Comparison of ENCODE assay signal across 13 cellular contexts in the genomic region with DNA sequence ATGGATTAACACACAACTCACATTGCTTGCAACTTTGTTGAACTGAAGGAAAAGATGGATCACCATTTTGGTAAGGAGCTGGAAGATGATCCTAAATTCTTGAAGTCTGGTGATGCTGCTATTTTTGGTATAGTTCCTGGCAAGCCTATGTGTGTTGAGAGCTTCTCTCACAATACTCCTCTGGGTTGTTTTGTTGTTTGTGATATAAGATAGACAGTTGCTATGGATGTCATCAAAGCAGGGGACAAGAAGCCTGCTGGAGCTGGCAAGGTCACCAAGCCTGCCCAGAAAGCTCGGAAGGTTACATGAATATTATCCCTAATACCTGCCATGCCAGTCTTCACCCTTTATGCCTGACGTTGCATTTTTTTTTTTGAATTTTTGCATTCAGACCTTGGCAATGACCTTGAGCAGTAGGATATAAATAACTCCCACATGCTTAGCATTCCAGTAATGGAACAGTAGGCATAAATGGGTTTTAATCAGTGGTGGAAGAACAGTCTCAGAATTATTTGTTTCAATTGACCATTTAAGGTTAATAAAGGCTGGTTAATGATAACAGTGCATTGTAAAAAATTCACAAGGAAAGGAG.
A peak's percentile ranks its signal among the peaks of the same experiment; 100 is the strongest.
DNase-seq lines count a peak whose midpoint lies in the region; ATAC-seq and TF ChIP-seq lines count a peak whose summit lies in the region.
"Had no signal": no experiment of that assay in that cellular context is flagged by ENCODE, and none has a peak within 500 bp of the region (broad histone marks: within the 10 kb centered on the region; RNA-seq: fewer than 3 reads in every experiment).

No MANE protein-coding gene starts in this region.

- no peak overlapping the region for H3K23ac ChIP-seq in IMR-90 (ENCODE audit: low read depth, low read length)

- H2BK5ac ChIP-seq in IMR-90 (ENCODE audit: low read depth, low read length, poor library complexity, severe bottlenecking): no peak overlapping the region

- ATAC-seq in left ventricle myocardium superior (peak; percentile 19), IMR-90 (ENCODE audit: low read depth) (no peak), body of pancreas (peak; percentile 45)

- H3K14ac ChIP-seq in IMR-90 (replicated peaks; ENCODE audit: low read depth, low read length): no peak overlapping the region

- H3K4me2 ChIP-seq in IMR-90 (ENCODE audit: low read depth, low read length) (no peak overlapping the region), parathyroid adenoma (ENCODE audit: low read length) (no peak overlapping the region)
- H3K4me2 ChIP-seq: BLaER1 had no signal

- intact Hi-C loops in left ventricle myocardium superior (cut with micrococcal nuclease) (no loop called here), left ventricle myocardium inferior (cut with micrococcal nuclease) (no loop called here), IMR-90 (cut with micrococcal nuclease) (no loop called here), body of pancreas (cut with DNase I) (no loop called here)

- no CpG with 5 or more reads among the region's 2 CpGs for WGBS in IMR-90 (ENCODE audit: extremely low coverage in 2 of 2, insufficient read length in 1 of 2), 2 experiments
- 19 to 31% methylated on average over 2 of the region's 2 CpGs for WGBS in body of pancreas, 2 donors

- POLR2A ChIA-PET in IMR-90 (lab: Charles Lee; ENCODE audit: unreplicated experiment): no interaction called here

- H2AFZ ChIP-seq in IMR-90 (replicated peaks; ENCODE audit: low read length, poor library complexity) (no peak overlapping the region), parathyroid adenoma (peak overlapping the region; percentile 50)

- H3K4ac ChIP-seq in IMR-90 (ENCODE audit: low read depth, low read length): no peak overlapping the region

- H3K27ac ChIP-seq in left ventricle myocardium inferior (replicated peaks) (no peak overlapping the region), IMR-90 (ENCODE audit: insufficient read depth, low read length) (no peak overlapping the region), body of pancreas (no peak overlapping the region), parathyroid adenoma (no peak overlapping the region)
- H3K27ac ChIP-seq: BLaER1 had no signal

- H3K27me3 ChIP-seq in left ventricle myocardium inferior (ENCODE audit: low read depth) (no peaks in the 10 kb centered on the region), IMR-90 (ENCODE audit: control insufficient read depth, insufficient read depth, low read length) (no peaks in the 10 kb centered on the region), body of pancreas (no peaks in the 10 kb centered on the region), parathyroid adenoma (ENCODE audit: control insufficient read depth, insufficient read depth, low read length) (no peaks in the 10 kb centered on the region)
- H3K27me3 ChIP-seq: BLaER1 had no signal

- H3K9ac ChIP-seq in IMR-90 (ENCODE audit: low read depth, low read length) (no peak overlapping the region), parathyroid adenoma (no peak overlapping the region)
- H3K9ac ChIP-seq: BLaER1 had no signal

- TF ChIP-seq POLR2A in IMR-90 (IDR thresholded peaks at IDR 0.05; ENCODE audit: low read depth, low read length) (no peak), body of pancreas (IDR thresholded peaks at IDR 0.05) (no peak)

- no peak for DNase-seq in left ventricle myocardium superior
- DNase-seq in left ventricle myocardium inferior: no peak
- DNase-seq in IMR-90: no peak
- no peak for DNase-seq in body of pancreas
- no peak for DNase-seq in NCI-H2107 (lab: John Stamatoyannopoulos, UW)
- DNase-seq in LoVo (ENCODE audit: low spot score): no peak
- DNase-seq in DMS 273 treated with DMSO at 0.1 percent for 48 hours (lab: John Stamatoyannopoulos, UW): no peak
- DNase-seq: CD4-positive, alpha-beta memory T cell; DMS79 treated with DMSO at 0.1 percent for 48 hours; GF-D8; H9 had no signal

- H4K20me1 ChIP-seq in IMR-90 (ENCODE audit: insufficient read depth, low read length): no peaks in the 10 kb centered on the region
- H4K20me1 ChIP-seq: BLaER1 had no signal

- H3K9me1 ChIP-seq in IMR-90 (ENCODE audit: insufficient read depth, low read length): no peaks in the 10 kb centered on the region

- no peak overlapping the region for H4K5ac ChIP-seq in IMR-90 (ENCODE audit: low read depth, low read length)

- BruUV-seq in IMR-90 (replicated peaks; lab: Mats Ljungman, UMichigan): no TSS peak

- no peaks in the 10 kb centered on the region for H3K79me1 ChIP-seq in IMR-90 (ENCODE audit: low read depth in 1 of 2, low read length in 2 of 2)

- dilution Hi-C loops in IMR-90 (cut with HindIII; ENCODE audit: low sequenced_read_pairs, unreplicated experiment): no loop called here

- no peak overlapping the region for H2AK5ac ChIP-seq in IMR-90 (ENCODE audit: low read depth, low read length)

- H3K9me3 ChIP-seq in left ventricle myocardium inferior (replicated peaks): no peaks in the 10 kb centered on the region
- H3K9me3 ChIP-seq in IMR-90 (ENCODE audit: control insufficient read depth, insufficient read depth, low read length): peaks cover 20% of the 10 kb centered on the region
- H3K9me3 ChIP-seq in body of pancreas: no peaks in the 10 kb centered on the region
- no peaks in the 10 kb centered on the region for H3K9me3 ChIP-seq in parathyroid adenoma (ENCODE audit: control insufficient read depth, low read length)
- H3K9me3 ChIP-seq: BLaER1 had no signal

- H3K4me1 ChIP-seq in left ventricle myocardium inferior (peaks cover 9% of the 10 kb centered on the region), IMR-90 (ENCODE audit: control insufficient read depth, insufficient read depth, low read length) (no peaks in the 10 kb centered on the region), body of pancreas (no peaks in the 10 kb centered on the region), parathyroid adenoma (peaks cover 2% of the 10 kb centered on the region)
- H3K4me1 ChIP-seq: BLaER1 had no signal

- H2AK9ac ChIP-seq in IMR-90 (replicated peaks; ENCODE audit: low read depth, low read length, poor library complexity): no peak overlapping the region

- no peak overlapping the region for H2BK120ac ChIP-seq in IMR-90 (ENCODE audit: low read depth, low read length)

- TF ChIP-seq RAD21 in IMR-90 (IDR thresholded peaks at IDR 0.05; ENCODE audit: low read length): no peak

- no peak overlapping the region for H3K18ac ChIP-seq in IMR-90 (ENCODE audit: low read depth, low read length)

- no peak overlapping the region for H2BK15ac ChIP-seq in IMR-90 (ENCODE audit: low read depth, low read length)

- H3K56ac ChIP-seq in IMR-90 (ENCODE audit: extremely low read depth, insufficient read depth, low read length): no peak overlapping the region

- no peaks in the 10 kb centered on the region for H3K36me3 ChIP-seq in left ventricle myocardium inferior
- no peaks in the 10 kb centered on the region for H3K36me3 ChIP-seq in IMR-90 (ENCODE audit: control insufficient read depth, insufficient read depth, low read length)
- no peaks in the 10 kb centered on the region for H3K36me3 ChIP-seq in body of pancreas (replicated peaks in 1 of 2; ENCODE audit: insufficient read depth in 1 of 2, low read depth in 2 of 2)
- H3K36me3 ChIP-seq in parathyroid adenoma (ENCODE audit: control insufficient read depth, insufficient read depth, low read length): no peaks in the 10 kb centered on the region
- H3K36me3 ChIP-seq: BLaER1 had no signal

- CTCF ChIA-PET in IMR-90 (lab: Yijun Ruan, JAX): no interaction called here

- H3K4me3 ChIP-seq in left ventricle myocardium inferior (no peak overlapping the region), IMR-90 (ENCODE audit: insufficient read depth, low read depth, low read length) (no peak overlapping the region), body of pancreas (no peak overlapping the region), parathyroid adenoma (ENCODE audit: low read depth, low read length) (no peak overlapping the region)
- H3K4me3 ChIP-seq: BLaER1 had no signal

- no peak overlapping the region for H4K91ac ChIP-seq in IMR-90 (ENCODE audit: insufficient read depth, low read depth, low read length)

- H3K79me2 ChIP-seq in parathyroid adenoma: no peaks in the 10 kb centered on the region

- in situ Hi-C loops in IMR-90 (cut with MboI; ENCODE audit: low sequenced_read_pairs): no loop called here

- H4K8ac ChIP-seq in IMR-90 (ENCODE audit: low read depth in 2 of 2, low read length in 2 of 2): no peak overlapping the region

- TF ChIP-seq CTCF in left ventricle myocardium inferior (IDR thresholded peaks at IDR 0.05; ENCODE audit: borderline replicate concordance) (no peak), IMR-90 (conservative IDR thresholded peaks at IDR 0.05; ENCODE audit: low read depth, low read length) (no peak), body of pancreas (IDR thresholded peaks at IDR 0.05) (no peak), parathyroid adenoma (IDR thresholded peaks at IDR 0.05) (no peak)

- no peak overlapping the region for H2BK20ac ChIP-seq in IMR-90 (ENCODE audit: low read depth, low read length)

TF ChIP-seq in IMR-90, 13 proteins besides CTCF, POLR2A, EP300 and RAD21:
- TF ChIP-seq MAZ (IDR thresholded peaks at IDR 0.05; ENCODE audit: borderline replicate concordance, low read depth, low read length): no peak
- TF ChIP-seq, protein P1, sequence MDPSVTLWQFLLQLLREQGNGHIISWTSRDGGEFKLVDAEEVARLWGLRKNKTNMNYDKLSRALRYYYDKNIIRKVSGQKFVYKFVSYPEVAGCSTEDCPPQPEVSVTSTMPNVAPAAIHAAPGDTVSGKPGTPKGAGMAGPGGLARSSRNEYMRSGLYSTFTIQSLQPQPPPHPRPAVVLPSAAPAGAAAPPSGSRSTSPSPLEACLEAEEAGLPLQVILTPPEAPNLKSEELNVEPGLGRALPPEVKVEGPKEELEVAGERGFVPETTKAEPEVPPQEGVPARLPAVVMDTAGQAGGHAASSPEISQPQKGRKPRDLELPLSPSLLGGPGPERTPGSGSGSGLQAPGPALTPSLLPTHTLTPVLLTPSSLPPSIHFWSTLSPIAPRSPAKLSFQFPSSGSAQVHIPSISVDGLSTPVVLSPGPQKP (IDR thresholded peaks at IDR 0.05; ENCODE audit: borderline replicate concordance, low read depth, low read length): no peak
- TF ChIP-seq, protein P2, sequence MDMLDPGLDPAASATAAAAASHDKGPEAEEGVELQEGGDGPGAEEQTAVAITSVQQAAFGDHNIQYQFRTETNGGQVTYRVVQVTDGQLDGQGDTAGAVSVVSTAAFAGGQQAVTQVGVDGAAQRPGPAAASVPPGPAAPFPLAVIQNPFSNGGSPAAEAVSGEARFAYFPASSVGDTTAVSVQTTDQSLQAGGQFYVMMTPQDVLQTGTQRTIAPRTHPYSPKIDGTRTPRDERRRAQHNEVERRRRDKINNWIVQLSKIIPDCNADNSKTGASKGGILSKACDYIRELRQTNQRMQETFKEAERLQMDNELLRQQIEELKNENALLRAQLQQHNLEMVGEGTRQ (IDR thresholded peaks at IDR 0.05; ENCODE audit: low read depth, low read length): no peak
- peak; percentile 37; the same call in 1 of the 2 replicates for TF ChIP-seq MAFK (IDR thresholded peaks at IDR 0.05; ENCODE audit: low read depth, low read length)
- no peak for TF ChIP-seq MXI1 (IDR thresholded peaks at IDR 0.05; ENCODE audit: borderline replicate concordance, low read depth, low read length)
